12 cellular contexts compared by ENCODE assay signal in genomic region chr10:58782876-58783859, GRCh38.
A peak's percentile ranks its signal among the peaks of the same experiment; 100 is the strongest.
DNase-seq lines count a peak whose midpoint lies in the region; ATAC-seq and TF ChIP-seq lines count a peak whose summit lies in the region.
"Had no signal": no experiment of that assay in that cellular context is flagged by ENCODE, and none has a peak within 500 bp of the region (broad histone marks: within the 10 kb centered on the region; RNA-seq: fewer than 3 reads in every experiment).

No MANE protein-coding gene starts in this region.

- H3K9me3 Mint-ChIP-seq in activated naive CD4-positive, alpha-beta T cell treated with anti-CD3 and anti-CD28 coated beads, Interleukin-2, amount 50 U/mL, for 72 hours: no peaks in the 10 kb centered on the region

- peak; percentile 74 for DNase-seq in GM04503 (ENCODE audit: low read depth)
- peak; percentile 38 for DNase-seq in astrocyte of the cerebellum (ENCODE audit: low read depth)
- peak; percentile 83 for DNase-seq in right atrium auricular region (ENCODE audit: low spot score)
- no peak for DNase-seq in RPMI8226
- DNase-seq in activated naive CD4-positive, alpha-beta T cell treated with anti-CD3 and anti-CD28 coated beads, Interleukin-2, amount 50 U/mL, for 72 hours (ENCODE audit: low spot score in 2 of 2): no peak
- DNase-seq in middle frontal gyrus (ENCODE audit: extremely low spot score, low spot score): no peak
- DNase-seq: activated T-cell treated with anti-CD3 and anti-CD28 coated beads for 4 hours, NCI-H2171 treated with DMSO at 0.1 percent for 48 hours had no signal

- no peak overlapping the region for H3K4me3 ChIP-seq in astrocyte of the cerebellum (ENCODE audit: low read depth, low read length)
- H3K4me3 ChIP-seq in right atrium auricular region: no peak overlapping the region
- H3K4me3 ChIP-seq in skeletal muscle tissue (ENCODE audit: low read length in 3 of 3): no peak overlapping the region

- H3K36me3 Mint-ChIP-seq in activated naive CD4-positive, alpha-beta T cell treated with anti-CD3 and anti-CD28 coated beads, Interleukin-2, amount 50 U/mL, for 72 hours: no peaks in the 10 kb centered on the region

- H3K27ac ChIP-seq in right atrium auricular region: peak overlapping the region in 1 of 2 donors; percentile 64
- H3K27ac ChIP-seq in skeletal muscle tissue (ENCODE audit: low read depth, low read length): peak overlapping the region; percentile 18
- H3K27ac ChIP-seq: VCaP had no signal

- no peaks in the 10 kb centered on the region for H3K27me3 ChIP-seq in right atrium auricular region
- H3K27me3 ChIP-seq in skeletal muscle tissue (ENCODE audit: control insufficient read depth in 3 of 3, insufficient read depth in 3 of 3, low read length in 3 of 3): no peaks in the 10 kb centered on the region

- H3K27ac Mint-ChIP-seq in activated naive CD4-positive, alpha-beta T cell treated with anti-CD3 and anti-CD28 coated beads, Interleukin-2, amount 50 U/mL, for 72 hours: no peak overlapping the region

- H3K9me3 ChIP-seq in right atrium auricular region (no peaks in the 10 kb centered on the region), skeletal muscle tissue (ENCODE audit: control insufficient read depth in 3 of 3, low read length in 3 of 3) (no peaks in the 10 kb centered on the region)

- TF ChIP-seq CTCF in astrocyte of the cerebellum (IDR thresholded peaks at IDR 0.05; ENCODE audit: low read depth, low read length, missing control alignments) (no peak), right atrium auricular region (IDR thresholded peaks at IDR 0.05) (no peak)

- in situ Hi-C loops in astrocyte of the cerebellum (cut with HindIII; ENCODE audit: low sequenced_read_pairs): loop anchor here (25.0 kb wide), 2 partner anchors 404 to 829 kb away; partner anchors contain the start of gene PHYHIPL

- peaks cover 0 to 22% of the 10 kb centered on the region in 2 donors for H3K4me1 ChIP-seq in right atrium auricular region
- H3K4me1 ChIP-seq in skeletal muscle tissue (ENCODE audit: control insufficient read depth in 3 of 3, insufficient read depth in 3 of 3, low read length in 3 of 3): peaks cover 12 to 13% (median 12%) of the 10 kb centered on the region in 3 donors

- no peak for ATAC-seq in activated naive CD4-positive, alpha-beta T cell treated with anti-CD3 and anti-CD28 coated beads, Interleukin-2, amount 50 U/mL, for 72 hours
- ATAC-seq in HG02884 (IDR thresholded peaks at IDR 0.05; ENCODE audit: unreplicated experiment): no peak
- ATAC-seq: esophagus mucosa had no signal

- peak overlapping the region in 2 of 3 donors; percentile 32 to 35 for H3K9ac ChIP-seq in skeletal muscle tissue (ENCODE audit: low read depth in 1 of 3, low read length in 3 of 3)

- H3K36me3 ChIP-seq in right atrium auricular region: no peaks in the 10 kb centered on the region
- peaks cover 0 to 5% (median 0%) of the 10 kb centered on the region in 3 donors for H3K36me3 ChIP-seq in skeletal muscle tissue (ENCODE audit: control insufficient read depth in 3 of 3, insufficient read depth in 3 of 3, low read length in 3 of 3)

Comparison
In these comparisons a context has a peak if more than half of its experiments do, and no peak if none do; other contexts are left out.
1. DNase-seq: peak in GM04503 (single experiment), astrocyte of the cerebellum (single experiment) and right atrium auricular region (single experiment); none in RPMI8226 (single experiment), activated naive CD4-positive, alpha-beta T cell treated with anti-CD3 and anti-CD28 coated beads, Interleukin-2, amount 50 U/mL, for 72 hours (0 of 2) and middle frontal gyrus (single experiment).